ENCODE assay signal across 15 cellular contexts in genomic region chr5:178674334-178674733, GRCh38. TPM values are rescaled to one million over a fixed set of nuclear protein-coding genes. Genes with fewer than 3 reads are reported as not detected.
DNase-seq lines count a peak whose midpoint lies in the region; TF ChIP-seq lines count a peak whose summit lies in the region.
"Had no signal": no experiment of that assay in that cellular context is flagged by ENCODE, and none has a peak within 500 bp of the region (broad histone marks: within the 10 kb centered on the region; RNA-seq: fewer than 3 reads in every experiment).

No MANE protein-coding gene starts in this region.

- H3K9me3 Mint-ChIP-seq in mesothelial cell of epicardium, result peaks cover 69% of the 10 kb centered on the region

- TF ChIP-seq CTCF in mesothelial cell of epicardium (IDR thresholded peaks at IDR 0.05; ENCODE audit: unreplicated experiment), result no peak

- peaks cover 9% of the 10 kb centered on the region for H3K4me1 Mint-ChIP-seq in mesothelial cell of epicardium

- peaks cover 17% of the 10 kb centered on the region for H3K36me3 Mint-ChIP-seq in mesothelial cell of epicardium
- H3K36me3 Mint-ChIP-seq: CD14-positive monocyte had no signal

- H3K4me3 Mint-ChIP-seq in mesothelial cell of epicardium, result no peak overlapping the region
- H3K4me3 Mint-ChIP-seq: CD14-positive monocyte had no signal

- DNase-seq in A172 (ENCODE audit: low spot score) (peak; percentile 22), GM04503 (ENCODE audit: low read depth) (peak; percentile 22), astrocyte of the hippocampus (ENCODE audit: low read depth, low spot score) (peak; percentile 42), mesothelial cell of epicardium (ENCODE audit: low spot score in 2 of 2, unreplicated experiment in 2 of 2) (no peak), NCI-H446 (lab: John Stamatoyannopoulos, UW) (no peak), NCI-H774 (lab: John Stamatoyannopoulos, UW) (no peak), germinal center (ENCODE audit: low spot score) (no peak)
- DNase-seq in activated naive CD4-positive, alpha-beta T cell (lab: John Stamatoyannopoulos, UW), result no peak
- DNase-seq: 8988T, COR-L47, HCEC 1CT, MV-4-11, NCI-H187 treated with DMSO at 0.1 percent for 48 hours, OCI-M1 had no signal

- H3K27me3 Mint-ChIP-seq in mesothelial cell of epicardium (ENCODE audit: low read depth), result no peaks in the 10 kb centered on the region

- peak overlapping the region; percentile 82 for H3K27ac Mint-ChIP-seq in mesothelial cell of epicardium
- H3K27ac Mint-ChIP-seq: CD14-positive monocyte had no signal

RNA-seq across cellular contexts. Expression of gene CLK4, which starts 47.5 kb away (rescaled TPM):
- total RNA-seq in A172 (2014; rRNA removed; shearing (Covaris generic)), result 13.6 and 15.1 TPM in 2 replicates
- 42.1 to 43.5 TPM (median 42.9 TPM) in 3 replicates for total RNA-seq in mesothelial cell of epicardium

RNA-seq across cellular contexts. Expression of gene ZNF354A, which starts 56.1 kb away (rescaled TPM):
- total RNA-seq in A172 (2014; rRNA removed; shearing (Covaris generic)), result 4.2 and 5.4 TPM in 2 replicates
- total RNA-seq in mesothelial cell of epicardium, result 22.8 to 24.9 TPM (median 24.9 TPM) in 3 replicates

Comparison
In these comparisons a context has a peak if more than half of its experiments do, and no peak if none do; other contexts are left out.
1. DNase-seq: peak in A172 (single experiment), GM04503 (single experiment) and astrocyte of the hippocampus (single experiment); none in mesothelial cell of epicardium (0 of 2), NCI-H446 (0 of 2), activated naive CD4-positive, alpha-beta T cell (0 of 4), NCI-H774 (single experiment) and germinal center (single experiment).